In genomic region chr2:71617266-71617665, GRCh38 we compare ENCODE assay signal across 23 cellular contexts.
DNase-seq lines count a peak whose midpoint lies in the region; ATAC-seq and TF ChIP-seq lines count a peak whose summit lies in the region.
"Had no signal": no experiment of that assay in that cellular context is flagged by ENCODE, and none has a peak within 500 bp of the region (broad histone marks: within the 10 kb centered on the region; RNA-seq: fewer than 3 reads in every experiment).

No MANE protein-coding gene starts in this region.

- H4K91ac ChIP-seq in IMR-90 (ENCODE audit: insufficient read depth, low read depth, low read length): no peak overlapping the region

- H3K9me3 ChIP-seq in IMR-90 (ENCODE audit: control insufficient read depth, insufficient read depth, low read length) (no peaks in the 10 kb centered on the region), stomach (no peaks in the 10 kb centered on the region)
- H3K9me3 ChIP-seq: A549 had no signal

- no peak overlapping the region for H2BK120ac ChIP-seq in IMR-90 (ENCODE audit: low read depth, low read length)

- TF ChIP-seq CTCF in IMR-90 (conservative IDR thresholded peaks at IDR 0.05; ENCODE audit: low read depth, low read length) (no peak), stomach (IDR thresholded peaks at IDR 0.05) (no peak)

- H2AK5ac ChIP-seq in IMR-90 (ENCODE audit: low read depth, low read length): no peak overlapping the region

- BruUV-seq in IMR-90 (replicated peaks; lab: Mats Ljungman, UMichigan): no TSS peak

- WGBS in IMR-90 (ENCODE audit: extremely low coverage in 2 of 2, insufficient read length in 1 of 2), 2 experiments: 87% methylated on average over 4 of the region's 5 CpGs; no CpG with 5 or more reads in 1 of the 2 experiments
- WGBS in stomach, 5 donors: 93 to 97% (median 94%) methylated on average over 5 of the region's 5 CpGs

- H3K4me1 ChIP-seq in IMR-90 (ENCODE audit: control insufficient read depth, insufficient read depth, low read length): no peaks in the 10 kb centered on the region
- peaks cover 4 to 29% (median 13%) of the 10 kb centered on the region in 4 donors for H3K4me1 ChIP-seq in stomach

- no peak overlapping the region for H2BK15ac ChIP-seq in IMR-90 (ENCODE audit: low read depth, low read length)

- POLR2A ChIA-PET in IMR-90 (lab: Charles Lee; ENCODE audit: unreplicated experiment): no interaction called here

- no peak overlapping the region for H3K56ac ChIP-seq in IMR-90 (ENCODE audit: extremely low read depth, insufficient read depth, low read length)

- CTCF ChIA-PET in IMR-90 (lab: Yijun Ruan, JAX): no interaction called here

- H3K4me3 ChIP-seq in IMR-90 (ENCODE audit: insufficient read depth, low read depth, low read length) (no peak overlapping the region), stomach (no peak overlapping the region)
- H3K4me3 ChIP-seq: A549, GM12878, GM23248 had no signal

- no peak overlapping the region for H4K5ac ChIP-seq in IMR-90 (ENCODE audit: low read depth, low read length)

- dilution Hi-C loops in IMR-90 (cut with HindIII; ENCODE audit: low sequenced_read_pairs, unreplicated experiment): no loop called here

- no peaks in the 10 kb centered on the region for H4K20me1 ChIP-seq in IMR-90 (ENCODE audit: insufficient read depth, low read length)

- H3K4ac ChIP-seq in IMR-90 (ENCODE audit: low read depth, low read length): no peak overlapping the region

- H2AFZ ChIP-seq in IMR-90 (replicated peaks; ENCODE audit: low read length, poor library complexity): no peak overlapping the region
- H2AFZ ChIP-seq: GM23248 had no signal

- in situ Hi-C loops in IMR-90 (cut with MboI; ENCODE audit: low sequenced_read_pairs): no loop called here

- no peak overlapping the region for H2AK9ac ChIP-seq in IMR-90 (replicated peaks; ENCODE audit: low read depth, low read length, poor library complexity)

- no peak overlapping the region for H2BK20ac ChIP-seq in IMR-90 (ENCODE audit: low read depth, low read length)

- H2BK5ac ChIP-seq in IMR-90 (ENCODE audit: low read depth, low read length, poor library complexity, severe bottlenecking): peak overlapping the region; percentile 86

- H3K18ac ChIP-seq in IMR-90 (ENCODE audit: low read depth, low read length): no peak overlapping the region

- no peaks in the 10 kb centered on the region; the same call in 1 of the 2 replicates for H3K9me1 ChIP-seq in IMR-90 (ENCODE audit: insufficient read depth, low read length)

- H3K79me1 ChIP-seq in IMR-90 (ENCODE audit: low read depth in 1 of 2, low read length in 2 of 2): no peaks in the 10 kb centered on the region

- H3K9ac ChIP-seq in IMR-90 (ENCODE audit: low read depth, low read length): no peak overlapping the region
- H3K9ac ChIP-seq: GM23248 had no signal

- H3K36me3 ChIP-seq in IMR-90 (ENCODE audit: control insufficient read depth, insufficient read depth, low read length) (no peaks in the 10 kb centered on the region), stomach (peaks cover 0 to 6% (median 0%) of the 10 kb centered on the region in 4 donors)

- H3K4me2 ChIP-seq in IMR-90 (ENCODE audit: low read depth, low read length): no peak overlapping the region
- H3K4me2 ChIP-seq: A549 had no signal

- no peak overlapping the region for H4K8ac ChIP-seq in IMR-90 (ENCODE audit: low read depth in 2 of 2, low read length in 2 of 2)

- no peak for TF ChIP-seq EP300 in stomach (IDR thresholded peaks at IDR 0.05)

- H3K27me3 ChIP-seq in IMR-90 (ENCODE audit: control insufficient read depth, insufficient read depth, low read length): peaks cover 20% of the 10 kb centered on the region
- H3K27me3 ChIP-seq in stomach: no peaks in the 10 kb centered on the region

- no peak for TF ChIP-seq RAD21 in IMR-90 (IDR thresholded peaks at IDR 0.05; ENCODE audit: low read length)

- no peak overlapping the region for H3K23ac ChIP-seq in IMR-90 (ENCODE audit: low read depth, low read length)

- H3K27ac ChIP-seq in IMR-90 (ENCODE audit: insufficient read depth, low read length): no peak overlapping the region
- H3K27ac ChIP-seq in stomach: no peak overlapping the region
- H3K27ac ChIP-seq: A549, GM23248 had no signal

- TF ChIP-seq POLR2A in IMR-90 (IDR thresholded peaks at IDR 0.05; ENCODE audit: low read depth, low read length): no peak
- TF ChIP-seq POLR2A in stomach (IDR thresholded peaks at IDR 0.05): no peak

- intact Hi-C loops in IMR-90 (cut with micrococcal nuclease) (loop anchor here (10.0 kb wide), 1 partner anchor 318 kb away; no protein-coding TSS in a partner anchor), stomach (cut with DNase I; ENCODE audit: low total_unique reads) (no loop called here)

- ATAC-seq in IMR-90 (ENCODE audit: low read depth) (no peak), left lobe of liver (no peak)
- ATAC-seq: A549, GM12878, HCT116 had no signal

- DNase-seq in activated CD8-positive, alpha-beta memory T cell treated with anti-CD3 and anti-CD28 coated beads for 24 hours: peak; percentile 33
- DNase-seq in activated CD8-positive, alpha-beta memory T cell treated with anti-CD3 and anti-CD28 coated beads, Interleukin-2, amount 50 U/mL, for 4 hours: no peak
- no peak for DNase-seq in IMR-90
- peak; percentile 30 for DNase-seq in left lobe of liver (ENCODE audit: low spot score)
- peak; percentile 14 for DNase-seq in stomach
- no peak for DNase-seq in NCI-H146 treated with DMSO at 0.1 percent for 48 hours (lab: John Stamatoyannopoulos, UW; ENCODE audit: unreplicated experiment)
- DNase-seq in NCI-H2029 treated with DMSO at 0.1 percent for 48 hours (lab: John Stamatoyannopoulos, UW): no peak
- DNase-seq in pons (ENCODE audit: low spot score): no peak
- DNase-seq: C1 segment of cervical spinal cord, DND-41, GDM1, GM23248, KBM-7, MV-4-11, NCI-H1417, NCI-H1930, NCI-H2171 treated with DMSO at 0.1 percent for 48 hours, NCI-H446 treated with DMSO at 0.1 percent for 48 hours, NCI-H748 treated with DMSO at 0.1 percent for 48 hours, OCI-M1 had no signal

- no peak overlapping the region for H3K14ac ChIP-seq in IMR-90 (replicated peaks; ENCODE audit: low read depth, low read length)

TF ChIP-seq in IMR-90, 13 proteins besides CTCF, POLR2A, EP300 and RAD21:
- TF ChIP-seq RCOR1 (IDR thresholded peaks at IDR 0.05; ENCODE audit: insufficient replicate concordance, low read length) (no peak), USF2 (IDR thresholded peaks at IDR 0.05; ENCODE audit: low read depth, low read length) (no peak), MAZ (IDR thresholded peaks at IDR 0.05; ENCODE audit: borderline replicate concordance, low read depth, low read length) (no peak)

Comparison
In these comparisons a context has a peak if more than half of its experiments do, and no peak if none do; other contexts are left out.
1. DNase-seq: peak in activated CD8-positive, alpha-beta memory T cell treated with anti-CD3 and anti-CD28 coated beads for 24 hours (single experiment), left lobe of liver (single experiment) and stomach (single experiment); none in activated CD8-positive, alpha-beta memory T cell treated with anti-CD3 and anti-CD28 coated beads, Interleukin-2, amount 50 U/mL, for 4 hours (single experiment), IMR-90 (single experiment), NCI-H146 treated with DMSO at 0.1 percent for 48 hours (single experiment), NCI-H2029 treated with DMSO at 0.1 percent for 48 hours (single experiment) and pons (single experiment).